ENCODE assay signal across 8 cellular contexts in genomic region chr10:101779544-101780186, GRCh38. TPM values are rescaled to one million over a fixed set of nuclear protein-coding genes. Genes with fewer than 3 reads are reported as not detected.
DNase-seq lines count a peak whose midpoint lies in the region; ATAC-seq and TF ChIP-seq lines count a peak whose summit lies in the region.

No MANE protein-coding gene starts in this region.

- intact Hi-C loops in head of caudate nucleus (cut with DNase I), result loop anchor here (5.0 kb wide), 1 partner anchor 177 kb away; no protein-coding TSS in a partner anchor

- H3K36me3 Mint-ChIP-seq in activated naive CD4-positive, alpha-beta T cell treated with anti-CD3 and anti-CD28 coated beads, Interleukin-2, amount 50 U/mL, for 24 hours, result peaks cover 16% of the 10 kb centered on the region
- no peaks in the 10 kb centered on the region for H3K36me3 Mint-ChIP-seq in osteocyte (ENCODE audit: unreplicated experiment)

- peak overlapping the region; percentile 84 for H3K4me3 Mint-ChIP-seq in activated naive CD4-positive, alpha-beta T cell treated with anti-CD3 and anti-CD28 coated beads, Interleukin-2, amount 50 U/mL, for 24 hours
- peak overlapping the region; percentile 64 for H3K4me3 Mint-ChIP-seq in osteocyte (ENCODE audit: unreplicated experiment)

- peak overlapping the region; percentile 46 for H3K27ac Mint-ChIP-seq in activated naive CD4-positive, alpha-beta T cell treated with anti-CD3 and anti-CD28 coated beads, Interleukin-2, amount 50 U/mL, for 24 hours
- H3K27ac Mint-ChIP-seq in osteocyte (ENCODE audit: unreplicated experiment), result no peak overlapping the region

- H3K27me3 Mint-ChIP-seq in activated naive CD4-positive, alpha-beta T cell treated with anti-CD3 and anti-CD28 coated beads, Interleukin-2, amount 50 U/mL, for 24 hours, result peaks cover 20% of the 10 kb centered on the region
- H3K27me3 Mint-ChIP-seq in osteocyte (ENCODE audit: unreplicated experiment), result peaks cover 32% of the 10 kb centered on the region

- DNase-seq in DMS53 treated with DMSO at 0.1 percent for 48 hours (lab: John Stamatoyannopoulos, UW; ENCODE audit: unreplicated experiment) (peak; percentile 82), RPMI7951 (ENCODE audit: low read depth) (peak; percentile 15), head of caudate nucleus (peak; percentile 63 to 94 (median 84)), osteocyte (ENCODE audit: extremely low spot score, unreplicated experiment) (peak; percentile 94), superior temporal gyrus (ENCODE audit: extremely low spot score) (peak; percentile 77)

- H3K4me1 Mint-ChIP-seq in activated naive CD4-positive, alpha-beta T cell treated with anti-CD3 and anti-CD28 coated beads, Interleukin-2, amount 50 U/mL, for 24 hours, result peaks cover 51% of the 10 kb centered on the region
- peaks cover 45% of the 10 kb centered on the region for H3K4me1 Mint-ChIP-seq in osteocyte (ENCODE audit: unreplicated experiment)

- ATAC-seq in HG02798 (IDR thresholded peaks at IDR 0.05; ENCODE audit: poor library complexity, unreplicated experiment), result peak; percentile 58
- ATAC-seq in HG02571 (IDR thresholded peaks at IDR 0.05; ENCODE audit: unreplicated experiment), result no peak

- peak; percentile 90 for TF ChIP-seq CTCF in osteocyte (IDR thresholded peaks at IDR 0.05)

- H3K9me3 Mint-ChIP-seq in activated naive CD4-positive, alpha-beta T cell treated with anti-CD3 and anti-CD28 coated beads, Interleukin-2, amount 50 U/mL, for 24 hours, result no peaks in the 10 kb centered on the region
- no peaks in the 10 kb centered on the region for H3K9me3 Mint-ChIP-seq in osteocyte (ENCODE audit: unreplicated experiment)

RNA-seq across cellular contexts. Expression of gene NPM3, which starts 3.6 kb away (rescaled TPM):
- total RNA-seq in RPMI7951 (2014; rRNA removed; shearing (Covaris generic)), result 32.3 and 69.6 TPM in 2 replicates
- 35.6 and 42.6 TPM in 2 replicates for total RNA-seq in osteocyte

RNA-seq across cellular contexts. Expression of gene FGF8, which starts 3.8 kb away (rescaled TPM):
- total RNA-seq in RPMI7951 (2014; rRNA removed; shearing (Covaris generic)), result not detected in 2 replicates
- not detected in 2 replicates for total RNA-seq in osteocyte

RNA-seq across cellular contexts. Expression of gene OGA, which starts 38.6 kb away (rescaled TPM):
- total RNA-seq in RPMI7951 (2014; rRNA removed; shearing (Covaris generic)), result 39.7 and 41.7 TPM in 2 replicates
- total RNA-seq in osteocyte, result 113 and 127 TPM in 2 replicates

Comparison
In these comparisons a context has a peak if more than half of its experiments do, and no peak if none do; other contexts are left out.
1. DNase-seq: peak in every context shown above with its lines; median percentile 94 in osteocyte; 84 in head of caudate nucleus; 82 in DMS53 treated with DMSO at 0.1 percent for 48 hours; 77 in superior temporal gyrus; 15 in RPMI7951.